In the genomic region with DNA sequence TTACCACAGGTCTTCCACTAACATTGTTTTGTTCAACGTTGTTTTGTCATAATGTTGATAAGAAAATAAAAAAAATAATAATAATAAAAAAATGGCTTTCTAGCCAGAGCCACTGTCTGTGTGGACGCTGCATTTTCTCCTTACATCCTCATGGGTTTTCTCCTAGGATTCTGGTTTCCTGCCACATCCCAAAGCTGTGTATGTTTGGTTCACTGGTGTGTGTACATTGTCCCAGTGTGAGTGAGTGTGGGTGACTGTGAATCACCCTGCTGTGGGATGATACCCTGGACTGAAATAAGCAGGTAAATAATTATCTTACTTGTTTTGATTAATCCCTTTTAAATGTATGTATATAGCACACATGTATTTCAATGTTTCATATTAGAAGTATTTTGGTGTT, we compare ENCODE assay signal across 1 cellular context.
TF ChIP-seq lines count a peak whose summit lies in the region.

No MANE protein-coding gene starts in this region.

TF ChIP-seq in IMR-90, 13 proteins besides CTCF, POLR2A, EP300 and RAD21 (continued from another document):
- TF ChIP-seq RFX5 (IDR thresholded peaks at IDR 0.05; ENCODE audit: low read depth, low read length) (no peak), BHLHE40 (IDR thresholded peaks at IDR 0.05; ENCODE audit: low read depth, low read length) (no peak), CHD1 (IDR thresholded peaks at IDR 0.05; ENCODE audit: low read depth, low read length) (no peak), MAFK (IDR thresholded peaks at IDR 0.05; ENCODE audit: low read depth, low read length) (no peak)
